Comparison of ENCODE assay signal across 15 cellular contexts in genomic region chr11:15602779-15603178, GRCh38.
DNase-seq lines count a peak whose midpoint lies in the region; ATAC-seq and TF ChIP-seq lines count a peak whose summit lies in the region.
"Had no signal": no experiment of that assay in that cellular context is flagged by ENCODE, and none has a peak within 500 bp of the region (broad histone marks: within the 10 kb centered on the region; RNA-seq: fewer than 3 reads in every experiment).

No MANE protein-coding gene starts in this region.

- no peaks in the 10 kb centered on the region for H3K4me1 Mint-ChIP-seq in activated naive CD8-positive, alpha-beta T cell treated with anti-CD3 and anti-CD28 coated beads for 36 hours
- H3K4me1 Mint-ChIP-seq: B cell; CD8-positive, alpha-beta memory T cell had no signal

- no peaks in the 10 kb centered on the region for H3K36me3 Mint-ChIP-seq in activated naive CD8-positive, alpha-beta T cell treated with anti-CD3 and anti-CD28 coated beads for 36 hours
- H3K36me3 Mint-ChIP-seq: CD8-positive, alpha-beta memory T cell had no signal

- peak overlapping the region; percentile 77 for H3K27ac ChIP-seq in VCaP
- H3K27ac ChIP-seq: GM23248, HL-60, SJSA1 had no signal

- ATAC-seq in omental fat pad (ENCODE audit: low FRiP score): peak; percentile 62

- TF ChIP-seq CTCF in VCaP (conservative IDR thresholded peaks at IDR 0.05) (no peak), omental fat pad (IDR thresholded peaks at IDR 0.05) (no peak)

- no peaks in the 10 kb centered on the region for H3K9me3 Mint-ChIP-seq in activated naive CD8-positive, alpha-beta T cell treated with anti-CD3 and anti-CD28 coated beads for 36 hours

- DNase-seq in NCI-H1092 (lab: John Stamatoyannopoulos, UW) (peak; percentile 17), NCI-H2227 treated with DMSO at 0.1 percent for 48 hours (lab: John Stamatoyannopoulos, UW) (peak; percentile 78), omental fat pad (ENCODE audit: low spot score) (no peak), dermis blood vessel endothelial cell (no peak)
- DNase-seq in activated naive CD8-positive, alpha-beta T cell treated with anti-CD3 and anti-CD28 coated beads for 36 hours: no peak
- DNase-seq in activated CD4-positive, alpha-beta T cell treated with anti-CD3 and anti-CD28 coated beads for 1 hour: no peak
- DNase-seq: CD8-positive, alpha-beta memory T cell; GM23248; KBM-7; NCI-H1436; NCI-H2029 treated with DMSO at 0.1 percent for 48 hours had no signal

- no peak overlapping the region for H3K27ac Mint-ChIP-seq in activated naive CD8-positive, alpha-beta T cell treated with anti-CD3 and anti-CD28 coated beads for 36 hours
- H3K27ac Mint-ChIP-seq: B cell; CD8-positive, alpha-beta memory T cell had no signal

- H3K4me3 Mint-ChIP-seq in activated naive CD8-positive, alpha-beta T cell treated with anti-CD3 and anti-CD28 coated beads for 36 hours: no peak overlapping the region
- H3K4me3 Mint-ChIP-seq: B cell; CD8-positive, alpha-beta memory T cell had no signal

- no peaks in the 10 kb centered on the region for H3K27me3 Mint-ChIP-seq in activated naive CD8-positive, alpha-beta T cell treated with anti-CD3 and anti-CD28 coated beads for 36 hours
- H3K27me3 Mint-ChIP-seq: B cell had no signal

Comparison
In these comparisons a context has a peak if more than half of its experiments do, and no peak if none do; other contexts are left out.
1. DNase-seq: peak in NCI-H1092 (single experiment) and NCI-H2227 treated with DMSO at 0.1 percent for 48 hours (single experiment); none in omental fat pad (single experiment), dermis blood vessel endothelial cell (single experiment), activated naive CD8-positive, alpha-beta T cell treated with anti-CD3 and anti-CD28 coated beads for 36 hours (single experiment) and activated CD4-positive, alpha-beta T cell treated with anti-CD3 and anti-CD28 coated beads for 1 hour (single experiment).